1 cellular context compared by ENCODE assay signal in genomic region chr15:81293728-81294500, GRCh38.
TF ChIP-seq lines count a peak whose summit lies in the region.

No MANE protein-coding gene starts in this region.

TF ChIP-seq in liver, 16 proteins besides CTCF, POLR2A, EP300 and RAD21 (continued from another document):
- no peak for TF ChIP-seq REST (IDR thresholded peaks at IDR 0.05)
- no peak for TF ChIP-seq EGR1 (IDR thresholded peaks at IDR 0.05; ENCODE audit: low read depth in 2 of 2)
- TF ChIP-seq HNF4A (conservative IDR thresholded peaks at IDR 0.05), result no peak
- TF ChIP-seq FOXA2 (IDR thresholded peaks at IDR 0.05), result no peak
TF ChIP-seq in liver: peak in this region for 0.
